Comparison of ENCODE assay signal across 7 cellular contexts in the genomic region with DNA sequence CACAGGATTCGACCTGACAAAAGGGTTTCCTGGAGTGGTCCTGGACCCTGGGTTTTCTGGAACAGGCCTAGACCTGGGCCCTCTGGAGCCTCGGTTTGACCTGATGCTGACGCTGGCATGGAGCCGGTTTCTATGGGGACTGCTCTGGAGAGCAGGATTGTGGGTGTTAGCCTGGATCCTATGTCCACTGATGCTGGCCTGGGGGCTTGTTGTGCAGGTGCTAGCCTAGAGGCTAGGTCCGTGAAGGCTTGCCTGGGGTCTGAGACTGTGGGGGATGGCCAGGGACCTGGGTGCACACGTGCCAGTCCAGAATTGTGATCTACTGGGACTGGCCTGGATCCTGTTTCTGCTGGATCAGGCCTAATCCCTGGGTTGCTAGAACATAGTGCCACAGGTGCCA.
"Had no signal": no experiment of that assay in that cellular context is flagged by ENCODE, and none has a peak within 500 bp of the region (broad histone marks: within the 10 kb centered on the region; RNA-seq: fewer than 3 reads in every experiment).

No MANE protein-coding gene starts in this region.

- H3K36me3 Mint-ChIP-seq: IgD-negative memory B cell had no signal

- H3K27me3 Mint-ChIP-seq: IgD-negative memory B cell had no signal

- FAIRE-seq: HepG2, K562 had no signal

- DNase-seq: IMR-90, KBM-7, KG1 had no signal

- H3K4me3 Mint-ChIP-seq: IgD-negative memory B cell had no signal

- ATAC-seq: HepG2, K562 had no signal

- H3K4me3 ChIP-seq: K562 had no signal

- H3K27ac ChIP-seq: HL-60 had no signal

- H3K9me3 Mint-ChIP-seq: IgD-negative memory B cell had no signal

- H3K4me1 Mint-ChIP-seq: IgD-negative memory B cell had no signal
